ENCODE assay signal across 26 cellular contexts in genomic region chr1:5820026-5820421, GRCh38.
"Had no signal": no experiment of that assay in that cellular context is flagged by ENCODE, and none has a peak within 500 bp of the region (broad histone marks: within the 10 kb centered on the region; RNA-seq: fewer than 3 reads in every experiment).

No MANE protein-coding gene starts in this region.

- H3K36me3 Mint-ChIP-seq: activated naive CD4-positive, alpha-beta T cell treated with anti-CD3 and anti-CD28 coated beads, Interleukin-2, amount 50 U/mL, for 24 hours; activated naive CD8-positive, alpha-beta T cell treated with anti-CD3 and anti-CD28 coated beads for 36 hours had no signal

- DNase-seq: activated CD4-positive, alpha-beta T cell treated with anti-CD3 and anti-CD28 coated beads for 48 hours; activated CD4-positive, alpha-beta T cell treated with anti-CD3 and anti-CD28 coated beads, Interleukin-2, amount 50 U/mL, for 1 hour; activated CD4-positive, alpha-beta T cell treated with anti-CD3 and anti-CD28 coated beads, Interleukin-2, amount 50 U/mL, for 48 hours; activated CD8-positive, alpha-beta memory T cell treated with anti-CD3 and anti-CD28 coated beads for 24 hours; activated CD8-positive, alpha-beta T cell treated with anti-CD3 and anti-CD28 coated beads for 36 hours; activated effector memory CD4-positive, alpha-beta T cell treated with anti-CD3 and anti-CD28 coated beads, Interleukin-2, amount 50 U/mL, for 16 hours; activated naive CD4-positive, alpha-beta T cell treated with anti-CD3 and anti-CD28 coated beads for 36 hours; activated naive CD8-positive, alpha-beta T cell treated with anti-CD3 and anti-CD28 coated beads for 36 hours; activated T-cell treated with anti-CD3 and anti-CD28 coated beads, Interleukin-2, amount 50 U/mL, for 4 hours; amniotic stem cell; anterior cingulate cortex; brain microvascular endothelial cell; colonic mucosa; effector CD8-positive, alpha-beta T cell; esophagus squamous epithelium; foreskin melanocyte; T-helper 2 cell had no signal

- H3K36me3 ChIP-seq: brain microvascular endothelial cell, colonic mucosa, esophagus squamous epithelium, gastroesophageal sphincter had no signal

- H3K4me3 ChIP-seq: colonic mucosa, esophagus squamous epithelium, gastroesophageal sphincter had no signal

- H3K4me1 ChIP-seq: colonic mucosa, esophagus squamous epithelium, gastroesophageal sphincter had no signal

- ATAC-seq: activated CD8-positive, alpha-beta T cell treated with anti-CD3 and anti-CD28 coated beads for 36 hours; activated T-cell treated with anti-CD3 and anti-CD28 coated beads, Interleukin-2, amount 50 U/mL, for 4 hours; gastroesophageal sphincter had no signal

- H3K27ac ChIP-seq: brain microvascular endothelial cell, colonic mucosa, epithelial cell of prostate, esophagus squamous epithelium, gastroesophageal sphincter had no signal

- H3K9me3 ChIP-seq: colonic mucosa, esophagus squamous epithelium, gastroesophageal sphincter had no signal

- H3K27ac Mint-ChIP-seq: activated CD8-positive, alpha-beta T cell treated with anti-CD3 and anti-CD28 coated beads for 36 hours; activated naive CD4-positive, alpha-beta T cell treated with anti-CD3 and anti-CD28 coated beads for 36 hours; activated naive CD4-positive, alpha-beta T cell treated with anti-CD3 and anti-CD28 coated beads, Interleukin-2, amount 50 U/mL, for 24 hours; activated naive CD8-positive, alpha-beta T cell treated with anti-CD3 and anti-CD28 coated beads for 36 hours; activated T-helper 2 cell treated with anti-CD3 and anti-CD28 coated beads, Interferon-gamma antibody, Interleukin-2, Interleukin-4, amounts not matched to agents 10 μg/mL and 5 μg/mL and 100 μg/mL, durations not matched to agents 14 hours and 24 hours and 36 hours had no signal

- H3K4me3 Mint-ChIP-seq: activated CD8-positive, alpha-beta T cell treated with anti-CD3 and anti-CD28 coated beads for 36 hours; activated naive CD4-positive, alpha-beta T cell treated with anti-CD3 and anti-CD28 coated beads for 36 hours; activated naive CD4-positive, alpha-beta T cell treated with anti-CD3 and anti-CD28 coated beads, Interleukin-2, amount 50 U/mL, for 24 hours; activated naive CD8-positive, alpha-beta T cell treated with anti-CD3 and anti-CD28 coated beads for 36 hours; activated T-cell treated with anti-CD3 and anti-CD28 coated beads, Interleukin-2, amount 50 U/mL, for 4 hours; central memory CD8-positive, alpha-beta T cell had no signal

- H3K4me1 Mint-ChIP-seq: activated naive CD4-positive, alpha-beta T cell treated with anti-CD3 and anti-CD28 coated beads, Interleukin-2, amount 50 U/mL, for 24 hours; activated naive CD8-positive, alpha-beta T cell treated with anti-CD3 and anti-CD28 coated beads for 36 hours; central memory CD8-positive, alpha-beta T cell had no signal

- FAIRE-seq: astrocyte, bronchial epithelial cell, endometrium, endothelial cell of umbilical vein had no signal

- H3K9me3 Mint-ChIP-seq: activated naive CD4-positive, alpha-beta T cell treated with anti-CD3 and anti-CD28 coated beads, Interleukin-2, amount 50 U/mL, for 24 hours; activated T-helper 2 cell treated with anti-CD3 and anti-CD28 coated beads, Interferon-gamma antibody, Interleukin-2, Interleukin-4, amounts not matched to agents 10 μg/mL and 5 μg/mL and 100 μg/mL, durations not matched to agents 14 hours and 24 hours and 36 hours; central memory CD8-positive, alpha-beta T cell had no signal

- H3K27me3 ChIP-seq: brain microvascular endothelial cell, colonic mucosa had no signal
